Comparison of ENCODE assay signal across 1 cellular context in genomic region chr10:72276421-72277339, GRCh38.
TF ChIP-seq lines count a peak whose summit lies in the region.

No MANE protein-coding gene starts in this region.

TF ChIP-seq in HepG2, 621 proteins besides CTCF, POLR2A, EP300 and RAD21 (continued from another document and continues in another):
- no peak for TF ChIP-seq ZHX2 (IDR thresholded peaks at IDR 0.05; ENCODE audit: low read depth)
- TF ChIP-seq ZHX2 (CRISPR knock-in tag; IDR thresholded peaks at IDR 0.05; ENCODE audit: borderline replicate concordance), result no peak
- no peak; the same call in 1 of the 2 replicates for TF ChIP-seq HNRNPL (IDR thresholded peaks at IDR 0.05; ENCODE audit: low read depth, low read length)
- TF ChIP-seq SIN3B (IDR thresholded peaks at IDR 0.05; ENCODE audit: low read length), result no peak
- no peak; the same call in 1 of the 2 replicates for TF ChIP-seq IRX3 (CRISPR knock-in tag; IDR thresholded peaks at IDR 0.05; ENCODE audit: borderline replicate concordance, low read depth)
- TF ChIP-seq ZNF225 (CRISPR knock-in tag; IDR thresholded peaks at IDR 0.05), result no peak
- no peak for TF ChIP-seq ZNF101 (CRISPR knock-in tag; IDR thresholded peaks at IDR 0.05; ENCODE audit: borderline replicate concordance, low read depth)
- no peak for TF ChIP-seq MED13 (CRISPR knock-in tag; IDR thresholded peaks at IDR 0.05)
- no peak for TF ChIP-seq MNT (IDR thresholded peaks at IDR 0.05)
- TF ChIP-seq HIC2 (CRISPR knock-in tag; IDR thresholded peaks at IDR 0.05; ENCODE audit: low read depth), result no peak
- TF ChIP-seq ZNF580 (CRISPR knock-in tag; IDR thresholded peaks at IDR 0.05; ENCODE audit: borderline replicate concordance, low read depth), result no peak
- peak; percentile 81 for TF ChIP-seq MED1 (CRISPR knock-in tag; IDR thresholded peaks at IDR 0.05)
- TF ChIP-seq HDAC2 (CRISPR knock-in tag; IDR thresholded peaks at IDR 0.05), result peak; percentile 64
- peak; percentile 87 for TF ChIP-seq ZBTB7B (CRISPR knock-in tag; IDR thresholded peaks at IDR 0.05)
- TF ChIP-seq NKX3-1 (CRISPR knock-in tag; IDR thresholded peaks at IDR 0.05), result peak; percentile 6; the same call in 1 of the 2 replicates
- TF ChIP-seq ZNF749 (CRISPR knock-in tag; IDR thresholded peaks at IDR 0.05; ENCODE audit: borderline replicate concordance), result no peak
- TF ChIP-seq ZNF781 (CRISPR knock-in tag; IDR thresholded peaks at IDR 0.05; ENCODE audit: borderline replicate concordance, not compliant biosample characterization), result peak; percentile 20
- no peak for TF ChIP-seq ZFP1 (CRISPR knock-in tag; IDR thresholded peaks at IDR 0.05)
- TF ChIP-seq SMAD1 (CRISPR knock-in tag; IDR thresholded peaks at IDR 0.05; ENCODE audit: borderline replicate concordance, low read depth), result no peak
- no peak for TF ChIP-seq SP2 (CRISPR knock-in tag; IDR thresholded peaks at IDR 0.05)
- no peak for TF ChIP-seq CC2D1A (CRISPR knock-in tag; IDR thresholded peaks at IDR 0.05)
- peak; percentile 94 for TF ChIP-seq AKAP8 (CRISPR knock-in tag; IDR thresholded peaks at IDR 0.05)
- TF ChIP-seq CBX2 (IDR thresholded peaks at IDR 0.05; ENCODE audit: low read depth, low read length), result no peak
- TF ChIP-seq CBX2 (CRISPR knock-in tag; IDR thresholded peaks at IDR 0.05; ENCODE audit: low read depth), result no peak
- no peak for TF ChIP-seq NONO (IDR thresholded peaks at IDR 0.05)
- peak; percentile 58; the same call in 1 of the 2 replicates for TF ChIP-seq NONO (CRISPR knock-in tag; conservative IDR thresholded peaks at IDR 0.05)
- peak; percentile 66; the same call in 1 of the 2 replicates for TF ChIP-seq SOX5 (CRISPR knock-in tag; IDR thresholded peaks at IDR 0.05; ENCODE audit: borderline replicate concordance)
- TF ChIP-seq STAT5B (CRISPR knock-in tag; IDR thresholded peaks at IDR 0.05), result no peak
- TF ChIP-seq PLRG1 (conservative IDR thresholded peaks at IDR 0.05), result no peak
- no peak for TF ChIP-seq ZSCAN12 (CRISPR knock-in tag; IDR thresholded peaks at IDR 0.05)
- TF ChIP-seq CEBPG (CRISPR knock-in tag; IDR thresholded peaks at IDR 0.05), result peak; percentile 31; the same call in 1 of the 2 replicates
- TF ChIP-seq ZFP36L1 (CRISPR knock-in tag; IDR thresholded peaks at IDR 0.05), result no peak; the same call in 1 of the 2 replicates
- no peak for TF ChIP-seq NFE2L2 (IDR thresholded peaks at IDR 0.05; ENCODE audit: low read length)
- TF ChIP-seq ZXDC (CRISPR knock-in tag; IDR thresholded peaks at IDR 0.05), result peak; percentile 65; the same call in 1 of the 2 replicates
- no peak for TF ChIP-seq NFE2L1 (CRISPR knock-in tag; IDR thresholded peaks at IDR 0.05; ENCODE audit: borderline replicate concordance)
- no peak; the same call in 1 of the 2 replicates for TF ChIP-seq THRA (CRISPR knock-in tag; IDR thresholded peaks at IDR 0.05; ENCODE audit: borderline replicate concordance)
- no peak for TF ChIP-seq NCOA1 (CRISPR knock-in tag; IDR thresholded peaks at IDR 0.05)
- TF ChIP-seq ZSCAN29 (CRISPR knock-in tag; conservative IDR thresholded peaks at IDR 0.05), result no peak
- no peak for TF ChIP-seq ZNF557 (CRISPR knock-in tag; IDR thresholded peaks at IDR 0.05)
- TF ChIP-seq KLF12 (CRISPR knock-in tag; IDR thresholded peaks at IDR 0.05; ENCODE audit: borderline replicate concordance), result no peak; the same call in 1 of the 2 replicates
- peak; percentile 63; the same call in 1 of the 2 replicates for TF ChIP-seq ZBTB46 (CRISPR knock-in tag; IDR thresholded peaks at IDR 0.05; ENCODE audit: borderline replicate concordance)
- TF ChIP-seq MED8 (CRISPR knock-in tag; IDR thresholded peaks at IDR 0.05; ENCODE audit: insufficient replicate concordance), result peak; percentile 13
- TF ChIP-seq ZSCAN25 (CRISPR knock-in tag; IDR thresholded peaks at IDR 0.05), result peak; percentile 66
- no peak for TF ChIP-seq PBX2 (CRISPR knock-in tag; IDR thresholded peaks at IDR 0.05)
- TF ChIP-seq ATM (IDR thresholded peaks at IDR 0.05; ENCODE audit: borderline replicate concordance), result no peak
- TF ChIP-seq SETDB1 (CRISPR knock-in tag; IDR thresholded peaks at IDR 0.05; ENCODE audit: borderline replicate concordance), result no peak
- TF ChIP-seq DRAP1 (CRISPR knock-in tag; IDR thresholded peaks at IDR 0.05), result peak; percentile 8; the same call in 1 of the 2 replicates
- TF ChIP-seq ZNF569 (CRISPR knock-in tag; IDR thresholded peaks at IDR 0.05; ENCODE audit: borderline replicate concordance), result no peak
- TF ChIP-seq HDAC1 (CRISPR knock-in tag; IDR thresholded peaks at IDR 0.05), result peak; percentile 7
- peak; percentile 45; the same call in 1 of the 2 replicates for TF ChIP-seq TFAP4 (IDR thresholded peaks at IDR 0.05; ENCODE audit: borderline replicate concordance, low read depth)
- TF ChIP-seq ZNF232 (CRISPR knock-in tag; IDR thresholded peaks at IDR 0.05; ENCODE audit: borderline replicate concordance), result no peak
